In genomic region chr1:2548068-2548589, GRCh38 we compare ENCODE assay signal across 9 cellular contexts. TPM values are rescaled to one million over a fixed set of nuclear protein-coding genes. Genes with fewer than 3 reads are reported as not detected.
DNase-seq lines count a peak whose midpoint lies in the region; ATAC-seq, FAIRE-seq and TF ChIP-seq lines count a peak whose summit lies in the region.
"Had no signal": no experiment of that assay in that cellular context is flagged by ENCODE, and none has a peak within 500 bp of the region (broad histone marks: within the 10 kb centered on the region; RNA-seq: fewer than 3 reads in every experiment).

No MANE protein-coding gene starts in this region.

- H3F3A ChIP-seq in GM23338 (replicated peaks; ENCODE audit: low read depth) = peaks cover 4% of the 10 kb centered on the region; the same call in 1 of the 2 replicates

- ATAC-seq in GM23338 (peak; percentile 46), HG03135 (IDR thresholded peaks at IDR 0.05; ENCODE audit: unreplicated experiment) (no peak)

- H2AFZ ChIP-seq in GM23338 = no peak overlapping the region
- no peak overlapping the region for H2AFZ ChIP-seq in keratinocyte (ENCODE audit: control insufficient read depth, low read length)

- H3K4me2 ChIP-seq in GM23338 (peak overlapping the region; percentile 92), keratinocyte (ENCODE audit: control insufficient read depth, extremely low read depth, insufficient read depth, low read depth, low read length) (peak overlapping the region; percentile 82)

- H3K4me1 ChIP-seq in GM23338 (ENCODE audit: insufficient read depth) (peaks cover 16% of the 10 kb centered on the region; the same call in 1 of the 2 replicates), keratinocyte (ENCODE audit: control insufficient read depth, extremely low read depth, insufficient read depth, low read length) (peaks cover 35% of the 10 kb centered on the region)

- H3K4me3 Mint-ChIP-seq in GM23338 = peak overlapping the region; percentile 77; the same call in 2 of the 3 replicates

- H3K9ac ChIP-seq in keratinocyte (ENCODE audit: control insufficient read depth, extremely low read depth, insufficient read depth, low read length) = peak overlapping the region; percentile 47

- H3K79me2 ChIP-seq in GM23338 (replicated peaks; ENCODE audit: insufficient read depth) (no peaks in the 10 kb centered on the region), keratinocyte (ENCODE audit: control insufficient read depth, insufficient read depth, low read length) (no peaks in the 10 kb centered on the region)

- H3K4me3 ChIP-seq in GM23338 (peak overlapping the region; percentile 85), keratinocyte (ENCODE audit: control insufficient read depth in 2 of 3, extremely low read depth in 1 of 3, insufficient read depth in 2 of 3, low read depth in 1 of 3, low read length in 3 of 3) (peak overlapping the region in 1 of 3 experiments; percentile 68)

- TF ChIP-seq CTCF in GM23338 (conservative IDR thresholded peaks at IDR 0.05; ENCODE audit: low read depth in 2 of 2) (peak; percentile 85 to 94), keratinocyte (optimal IDR thresholded peaks at IDR 0.05 in 1 of 3, IDR thresholded peaks at IDR 0.05 in 1 of 3, conservative IDR thresholded peaks at IDR 0.05 in 1 of 3; ENCODE audit: extremely low read depth in 1 of 3, insufficient read depth in 2 of 3, low read length in 3 of 3) (peak; percentile 87 to 97 (median 96))

- H4K20me1 ChIP-seq in GM23338 (replicated peaks; ENCODE audit: insufficient read depth) (no peaks in the 10 kb centered on the region), keratinocyte (ENCODE audit: control insufficient read depth, extremely low read depth, insufficient read depth, low read length) (no peaks in the 10 kb centered on the region)

- H3K27ac ChIP-seq in GM23338 (ENCODE audit: low read depth) (0 out of 2 replicates have a peak overlapping the region, but pooled peaks have one; percentile 50), caudate nucleus (ENCODE audit: low read depth, low read length) (peak overlapping the region; percentile 99), keratinocyte (ENCODE audit: control insufficient read depth, insufficient read depth, low read length) (peak overlapping the region; percentile 14)

- peaks cover 2% of the 10 kb centered on the region; the same call in 1 of the 3 replicates for H3K4me1 Mint-ChIP-seq in GM23338

- H3K9me2 ChIP-seq in GM23338 (ENCODE audit: insufficient read depth) = no peaks in the 10 kb centered on the region

- H3K9me3 ChIP-seq in keratinocyte (ENCODE audit: control insufficient read depth, low read depth, low read length) = no peaks in the 10 kb centered on the region

- peak; percentile 87 for DNase-seq in D341Med (ENCODE audit: low spot score)
- peak; percentile 89 for DNase-seq in GM23338 (ENCODE audit: low spot score)
- DNase-seq in NCI-H2029 (lab: John Stamatoyannopoulos, UW) = peak; percentile 70
- peak; percentile 64 to 76 (median 75) for DNase-seq in activated CD4-positive, CD25-positive, alpha-beta regulatory T cell (lab: John Stamatoyannopoulos, UW)
- peak in 54 of 61 donors; percentile 19 to 82 (median 56) for DNase-seq in caudate nucleus (lab: John Stamatoyannopoulos, UW)
- DNase-seq in keratinocyte (ENCODE audit: low read depth, low spot score) = no peak
- peak; percentile 74 to 75 for DNase-seq in stimulated activated CD4-positive, alpha-beta T cell treated with anti-CD3 and anti-CD28 coated beads, Interleukin-15, amount 100 ng/mL, for 1 hour (ENCODE audit: low read depth in 1 of 2, low spot score in 1 of 2)

- no peaks in the 10 kb centered on the region for H3K9me1 ChIP-seq in keratinocyte (ENCODE audit: control insufficient read depth, extremely low read depth, insufficient read depth, low read length)

- peaks cover 9% of the 10 kb centered on the region for H3K27me3 Mint-ChIP-seq in GM23338 (ENCODE audit: insufficient read depth, low read depth, poor library complexity)

- dilution Hi-C loops in keratinocyte (cut with MboI; ENCODE audit: extremely low pct_ligation_motif_present, low sequenced_read_pairs) = no loop called here

- no peaks in the 10 kb centered on the region for H3K36me3 Mint-ChIP-seq in GM23338 (ENCODE audit: low read depth)

- no peaks in the 10 kb centered on the region for H3K27me3 ChIP-seq in GM23338 (ENCODE audit: insufficient read depth)
- H3K27me3 ChIP-seq in keratinocyte (ENCODE audit: control insufficient read depth, extremely low read depth, insufficient read depth, low read length) = no peaks in the 10 kb centered on the region

- peak; percentile 55 for FAIRE-seq in keratinocyte (lab: Jason Lieb, UNC)

- H3K27ac Mint-ChIP-seq in GM23338 = no peak overlapping the region

- H3K36me3 ChIP-seq in GM23338 (ENCODE audit: insufficient read depth) (no peaks in the 10 kb centered on the region), keratinocyte (ENCODE audit: control insufficient read depth in 2 of 2, extremely low read depth in 1 of 2, insufficient read depth in 2 of 2, low read length in 2 of 2) (no peaks in the 10 kb centered on the region)

- H3K9me3 Mint-ChIP-seq in GM23338 = no peaks in the 10 kb centered on the region

TF ChIP-seq in GM23338, 12 proteins besides CTCF, POLR2A, EP300 and RAD21 (continues in another document):
- TF ChIP-seq EZH2 (IDR thresholded peaks at IDR 0.05; ENCODE audit: low read depth, unreplicated experiment) = no peak
- TF ChIP-seq JUNB (IDR thresholded peaks at IDR 0.05; ENCODE audit: unreplicated experiment) = no peak
- no peak for TF ChIP-seq STAT1 (IDR thresholded peaks at IDR 0.05; ENCODE audit: unreplicated experiment)
- no peak for TF ChIP-seq NANOG (IDR thresholded peaks at IDR 0.05; ENCODE audit: borderline replicate concordance)
- TF ChIP-seq CREB1 (CRISPR knock-in tag; IDR thresholded peaks at IDR 0.05; ENCODE audit: low read depth) = no peak
- no peak for TF ChIP-seq ETS1 (IDR thresholded peaks at IDR 0.05)

RNA-seq across cellular contexts. Expression of gene TNFRSF14, which starts 8.0 kb away (rescaled TPM):
- 0.85 TPM in 1 of 2 replicates, not detected in the other for total RNA-seq in GM23338 (2014; rRNA removed; shearing (Covaris generic))
- not detected in 2 replicates for polyA plus RNA-seq in GM23338 (2016; fragmentation: Nextera tagmentation; extraction: Ambion mirVana)
- 5.2 to 10.9 TPM (median 7.5 TPM) in 3 replicates for polyA plus RNA-seq in keratinocyte
- 1.9 TPM for polyA plus RNA-seq in keratinocyte (2011; ENCODE audit: low read depth)
- polyA plus RNA-seq in keratinocyte (2011; cell fraction: cytosol; rRNA removed) = 3.4 and 9.2 TPM in 2 replicates
- 29.2 and 48.7 TPM in 2 replicates for polyA plus RNA-seq in keratinocyte (2011; cell fraction: nucleus; rRNA removed)
- polyA plus RNA-seq in keratinocyte (2012; ENCODE audit: low replicate concordance) = 6.7 and 8.1 TPM in 2 replicates
- polyA minus RNA-seq in keratinocyte = 3.9 to 11.4 TPM (median 6.5 TPM) in 3 replicates
- polyA minus RNA-seq in keratinocyte (2011; cell fraction: cytosol; rRNA and poly(A)+ RNA removed) = 8.6 TPM
- 5.9 and 7.4 TPM in 2 replicates for polyA minus RNA-seq in keratinocyte (2011; cell fraction: nucleus; rRNA and poly(A)+ RNA removed)

RNA-seq across cellular contexts. Expression of gene HES5, which starts 18.1 kb away (rescaled TPM):
- total RNA-seq in GM23338 (2014; rRNA removed; shearing (Covaris generic)) = 0.21 TPM in 1 of 2 replicates, not detected in the other
- polyA plus RNA-seq in GM23338 (2016; fragmentation: Nextera tagmentation; extraction: Ambion mirVana) (0.16 TPM in 1 of 2 replicates, not detected in the other), keratinocyte (0.33 to 0.44 TPM (median 0.37 TPM) in 3 replicates)
- 0.75 TPM for polyA plus RNA-seq in keratinocyte (2011; ENCODE audit: low read depth)
- 0.16 TPM in 2 replicates for polyA plus RNA-seq in keratinocyte (2011; cell fraction: cytosol; rRNA removed)
- polyA plus RNA-seq in keratinocyte (2011; cell fraction: nucleus; rRNA removed) = 0.43 and 0.46 TPM in 2 replicates
- polyA plus RNA-seq in keratinocyte (2012; ENCODE audit: low replicate concordance) = 0.33 and 2.0 TPM in 2 replicates
- 0.72 to 2.0 TPM (median 1.0 TPM) in 3 replicates for polyA minus RNA-seq in keratinocyte
- polyA minus RNA-seq in keratinocyte (2011; cell fraction: cytosol; rRNA and poly(A)+ RNA removed) = 11.1 TPM
- 0.47 and 2.1 TPM in 2 replicates for polyA minus RNA-seq in keratinocyte (2011; cell fraction: nucleus; rRNA and poly(A)+ RNA removed)
- total RNA-seq: glomerular endothelial cell had no signal

RNA-seq across cellular contexts. Expression of gene PANK4, which starts 21.7 kb away (rescaled TPM):
- total RNA-seq in GM23338 (2014; rRNA removed; shearing (Covaris generic)) = 31.2 and 43.7 TPM in 2 replicates
- polyA plus RNA-seq in GM23338 (2016; fragmentation: Nextera tagmentation; extraction: Ambion mirVana) (25.4 and 25.8 TPM in 2 replicates), keratinocyte (14.5 to 15.7 TPM (median 14.8 TPM) in 3 replicates)
- polyA plus RNA-seq in keratinocyte (2011; ENCODE audit: low read depth) = 9.0 TPM
- polyA plus RNA-seq in keratinocyte (2011; cell fraction: cytosol; rRNA removed) = 5.7 and 7.6 TPM in 2 replicates
- 27.9 and 28.9 TPM in 2 replicates for polyA plus RNA-seq in keratinocyte (2011; cell fraction: nucleus; rRNA removed)
- polyA plus RNA-seq in keratinocyte (2012; ENCODE audit: low replicate concordance) = 14.0 and 15.0 TPM in 2 replicates
- polyA minus RNA-seq in keratinocyte = 13.7 to 21.6 TPM (median 14.6 TPM) in 3 replicates
- polyA minus RNA-seq in keratinocyte (2011; cell fraction: cytosol; rRNA and poly(A)+ RNA removed) = 35.5 TPM
- polyA minus RNA-seq in keratinocyte (2011; cell fraction: nucleus; rRNA and poly(A)+ RNA removed) = 17.4 and 21.3 TPM in 2 replicates

RNA-seq across cellular contexts. Expression of gene PRXL2B, which starts 38.4 kb away (rescaled TPM):
- 35.1 and 44.0 TPM in 2 replicates for total RNA-seq in GM23338 (2014; rRNA removed; shearing (Covaris generic))
- polyA plus RNA-seq in GM23338 (2016; fragmentation: Nextera tagmentation; extraction: Ambion mirVana) (25.5 and 25.6 TPM in 2 replicates), keratinocyte (11.4 to 18.6 TPM (median 16.8 TPM) in 3 replicates)
- polyA plus RNA-seq in keratinocyte (2011; ENCODE audit: low read depth) = 4.8 TPM
- polyA plus RNA-seq in keratinocyte (2011; cell fraction: cytosol; rRNA removed) = 15.9 and 23.0 TPM in 2 replicates
- 22.6 and 25.1 TPM in 2 replicates for polyA plus RNA-seq in keratinocyte (2011; cell fraction: nucleus; rRNA removed)
- 5.9 and 23.1 TPM in 2 replicates for polyA plus RNA-seq in keratinocyte (2012; ENCODE audit: low replicate concordance)
- polyA minus RNA-seq in keratinocyte = 11.2 to 15.5 TPM (median 13.1 TPM) in 3 replicates
- 20.9 TPM for polyA minus RNA-seq in keratinocyte (2011; cell fraction: cytosol; rRNA and poly(A)+ RNA removed)
- 8.9 and 10.9 TPM in 2 replicates for polyA minus RNA-seq in keratinocyte (2011; cell fraction: nucleus; rRNA and poly(A)+ RNA removed)

Comparison
In these comparisons a context has a peak if more than half of its experiments do, and no peak if none do; other contexts are left out.
1. H3K27ac ChIP-seq: peak in every context shown above with its lines; median percentile 99 in caudate nucleus; 50 in GM23338; 14 in keratinocyte.